ENCODE assay signal across 10 cellular contexts in genomic region chr3:138862531-138862923, GRCh38. TPM values are rescaled to one million over a fixed set of nuclear protein-coding genes. Genes with fewer than 3 reads are reported as not detected.
DNase-seq lines count a peak whose midpoint lies in the region; ATAC-seq, FAIRE-seq and TF ChIP-seq lines count a peak whose summit lies in the region.
"Had no signal": no experiment of that assay in that cellular context is flagged by ENCODE, and none has a peak within 500 bp of the region (broad histone marks: within the 10 kb centered on the region; RNA-seq: fewer than 3 reads in every experiment).

No MANE protein-coding gene starts in this region.

- TF ChIP-seq RAD21 in HepG2 (CRISPR knock-in tag; IDR thresholded peaks at IDR 0.05), result no peak

- H3K9me3 ChIP-seq in HepG2 (ENCODE audit: low read length), result no peaks in the 10 kb centered on the region
- no peaks in the 10 kb centered on the region for H3K9me3 ChIP-seq in upper lobe of left lung
- no peaks in the 10 kb centered on the region for H3K9me3 ChIP-seq in aorta (ENCODE audit: control insufficient read depth, low read length)

- peak overlapping the region; percentile 89 for H3K27ac Mint-ChIP-seq in MCF 10A (ENCODE audit: low read depth, unreplicated experiment)

- no peaks in the 10 kb centered on the region for H3K9me3 Mint-ChIP-seq in MCF 10A (ENCODE audit: unreplicated experiment)

- in situ Hi-C loops in HepG2 (cut with HindIII; ENCODE audit: extremely low pct_ligation_motif_present, low pct_unique_long_range_greater_than_20kb), result no loop called here

- CTCF ChIA-PET in MCF 10A (lab: Yijun Ruan, JAX) (interaction anchor here (0.7 to 2.2 kb wide), 7 partner anchors 8 to 307 kb away, joined by 3 to 9 read pairs (median 4); no protein-coding TSS in a partner anchor), HepG2 (lab: Yijun Ruan, JAX; ENCODE audit: low intra/inter-chr PET ratio, low total read pairs) (interaction anchor here (0.8 kb wide), 1 partner anchor 28 kb away, joined by 3 read pairs; the partner anchor contains the start of gene PIK3CB)

- DNase-seq in NCI-H2196 (lab: John Stamatoyannopoulos, UW; ENCODE audit: unreplicated experiment) (peak; percentile 34), NCI-H2196 treated with DMSO at 0.1 percent for 48 hours (lab: John Stamatoyannopoulos, UW; ENCODE audit: unreplicated experiment) (no peak), MCF 10A (ENCODE audit: unreplicated experiment) (peak; percentile 43), HepG2 (ENCODE audit: low spot score) (no peak), upper lobe of left lung (peak in 1 of 2 donors; percentile 32), AG08395 (ENCODE audit: low spot score) (no peak), aorta (no peak)
- DNase-seq: activated CD8-positive, alpha-beta memory T cell treated with anti-CD3 and anti-CD28 coated beads, Interleukin-2, amount 50 U/mL, for 48 hours had no signal

- H3K36me3 ChIP-seq in HepG2 (replicated peaks in 1 of 2; ENCODE audit: control insufficient read depth in 1 of 2, insufficient read depth in 2 of 2, low read length in 2 of 2) (no peaks in the 10 kb centered on the region), upper lobe of left lung (no peaks in the 10 kb centered on the region), aorta (ENCODE audit: control insufficient read depth in 1 of 2, insufficient read depth in 2 of 2, low read length in 1 of 2) (no peaks in the 10 kb centered on the region)

- WGBS in HepG2 (ENCODE audit: low lambda C conversion rate), result 28% methylated on average over 4 of the region's 4 CpGs
- WGBS in upper lobe of left lung, 2 donors, result 35 to 46% methylated on average over 4 of the region's 4 CpGs
- WGBS in aorta, 2 donors, result 77 to 83% methylated on average over 4 of the region's 4 CpGs

- H3K4me3 Mint-ChIP-seq in MCF 10A (ENCODE audit: unreplicated experiment), result peak overlapping the region; percentile 46

- H4K20me1 ChIP-seq in HepG2 (ENCODE audit: insufficient read depth, low read length), result no peaks in the 10 kb centered on the region

- TF ChIP-seq EP300 in HepG2 (IDR thresholded peaks at IDR 0.05; ENCODE audit: low read depth in 2 of 2, low read length in 2 of 2) (no peak), HepG2 (CRISPR knock-in tag; IDR thresholded peaks at IDR 0.05; ENCODE audit: borderline replicate concordance) (no peak), upper lobe of left lung (IDR thresholded peaks at IDR 0.05) (no peak)

- POLR2A ChIA-PET in MCF 10A (lab: Yijun Ruan, JAX), result interaction anchor here (0.7 to 2.6 kb wide), 10 partner anchors 9 to 253 kb away, joined by 3 to 24 read pairs (median 5); partner anchors contain the start of gene PIK3CB
- POLR2A ChIA-PET in HepG2 (lab: Yijun Ruan, JAX), result interaction anchor here (0.8 to 5.8 kb wide), 22 partner anchors 9 to 383 kb away, joined by 3 to 82 read pairs (median 6); partner anchors contain the start of gene PIK3CB

- H2AFZ ChIP-seq in HepG2 (ENCODE audit: low read length), result no peak overlapping the region

- no peaks in the 10 kb centered on the region for H3K79me2 ChIP-seq in HepG2 (ENCODE audit: insufficient read depth, low read length)

- H3K36me3 Mint-ChIP-seq in MCF 10A (ENCODE audit: insufficient read depth, unreplicated experiment), result no peaks in the 10 kb centered on the region

- BruUV-seq in MCF 10A (replicated peaks; lab: Mats Ljungman, UMichigan), result no TSS peak
- TSS peak; percentile 95 for BruUV-seq in HepG2 (replicated peaks; lab: Mats Ljungman, UMichigan)

- peak overlapping the region in 2 of 3 experiments; percentile 11 to 45; a peak in 3 of 6 replicates for H3K4me3 ChIP-seq in HepG2 (replicated peaks in 1 of 3; ENCODE audit: insufficient read depth in 1 of 3, low read depth in 2 of 3, low read length in 3 of 3)
- H3K4me3 ChIP-seq in upper lobe of left lung, result peak overlapping the region in 1 of 4 donors; percentile 1
- H3K4me3 ChIP-seq in aorta (ENCODE audit: low read length in 2 of 2), result no peak overlapping the region

- H3K9ac ChIP-seq in HepG2 (ENCODE audit: insufficient read depth, low read depth, low read length), result peak overlapping the region; percentile 62
- H3K9ac ChIP-seq: KMS-11 had no signal

- TF ChIP-seq CTCF in MCF 10A (IDR thresholded peaks at IDR 0.05; ENCODE audit: unreplicated experiment), result no peak
- TF ChIP-seq CTCF in HepG2 (CRISPR knock-in tag; IDR thresholded peaks at IDR 0.05), result no peak
- TF ChIP-seq CTCF in upper lobe of left lung (IDR thresholded peaks at IDR 0.05), result no peak

- ATAC-seq in HepG2 (peak; percentile 8), upper lobe of left lung (ENCODE audit: low FRiP score in 2 of 2) (peak in 1 of 2 donors; percentile 83), HG02840 (IDR thresholded peaks at IDR 0.05; ENCODE audit: low FRiP score, unreplicated experiment) (no peak), aorta (ENCODE audit: low FRiP score) (no peak)

- no peaks in the 10 kb centered on the region for H3K27me3 Mint-ChIP-seq in MCF 10A (ENCODE audit: insufficient read depth, unreplicated experiment)

- intact Hi-C loops in MCF 10A (cut with micrococcal nuclease), result no loop called here
- intact Hi-C loops in HepG2 (cut with micrococcal nuclease; ENCODE audit: unreplicated experiment), result loop anchor here (2.0 kb wide), 1 partner anchor 52 kb away; no protein-coding TSS in a partner anchor
- intact Hi-C loops in aorta (cut with DNase I), result no loop called here

- H3K27ac ChIP-seq in HepG2 (ENCODE audit: extremely low read length, insufficient read depth, low read length), result peak overlapping the region; percentile 93
- peak overlapping the region; percentile 17 to 65 (median 32) for H3K27ac ChIP-seq in upper lobe of left lung
- no peak overlapping the region for H3K27ac ChIP-seq in aorta (ENCODE audit: low read depth in 1 of 2, low read length in 2 of 2)
- H3K27ac ChIP-seq: KMS-11 had no signal

- H3K4me2 ChIP-seq in HepG2 (ENCODE audit: low read depth, low read length), result peak overlapping the region; percentile 89
- H3K4me2 ChIP-seq: KMS-11 had no signal

- peaks cover 79% of the 10 kb centered on the region for H3K4me1 ChIP-seq in HepG2 (ENCODE audit: insufficient read depth, low read length)
- H3K4me1 ChIP-seq in upper lobe of left lung, result peaks cover 10 to 15% (median 11%) of the 10 kb centered on the region in 4 donors
- H3K4me1 ChIP-seq in aorta (ENCODE audit: control insufficient read depth in 1 of 2, insufficient read depth in 2 of 2, low read length in 2 of 2), result no peaks in the 10 kb centered on the region

- H3K4me1 Mint-ChIP-seq in MCF 10A (ENCODE audit: insufficient read depth, unreplicated experiment), result peaks cover 20% of the 10 kb centered on the region

- no peak for FAIRE-seq in HepG2 (lab: Jason Lieb, UNC)

- TF ChIP-seq POLR2A in HepG2 (IDR thresholded peaks at IDR 0.05; ENCODE audit: insufficient read depth in 1 of 2, low read depth in 2 of 2, low read length in 2 of 2), result no peak
- no peak for TF ChIP-seq POLR2A in upper lobe of left lung (IDR thresholded peaks at IDR 0.05)

- H3K27me3 ChIP-seq in HepG2 (ENCODE audit: control insufficient read depth in 1 of 2, insufficient read depth in 2 of 2, low read length in 2 of 2) (no peaks in the 10 kb centered on the region), upper lobe of left lung (no peaks in the 10 kb centered on the region), aorta (ENCODE audit: control insufficient read depth in 1 of 2, insufficient read depth in 2 of 2, low read length in 1 of 2) (no peaks in the 10 kb centered on the region)

TF ChIP-seq in HepG2, 621 proteins besides CTCF, POLR2A, EP300 and RAD21 (continues in another document):
- TF ChIP-seq ZBTB21 (CRISPR knock-in tag; IDR thresholded peaks at IDR 0.05) (no peak), ZNF547 (CRISPR knock-in tag; IDR thresholded peaks at IDR 0.05) (peak; percentile 7; the same call in 1 of the 2 replicates), ZC3H4 (CRISPR knock-in tag; IDR thresholded peaks at IDR 0.05; ENCODE audit: borderline replicate concordance) (0 out of 2 replicates have a peak, but pooled peaks have one; percentile 27), MXI1 (IDR thresholded peaks at IDR 0.05; ENCODE audit: borderline replicate concordance, low read depth, low read length) (no peak), STAG1 (CRISPR knock-in tag; IDR thresholded peaks at IDR 0.05) (no peak), ZFP62 (CRISPR knock-in tag; IDR thresholded peaks at IDR 0.05) (no peak), ZNF691 (CRISPR knock-in tag; IDR thresholded peaks at IDR 0.05; ENCODE audit: borderline replicate concordance, low read depth) (no peak), SMAD9 (CRISPR knock-in tag; IDR thresholded peaks at IDR 0.05) (no peak)

RNA-seq across cellular contexts. Expression of gene PIK3CB, which starts 27.8 kb away (rescaled TPM):
- total RNA-seq in MCF 10A (2022) (21.0 and 21.1 TPM in 2 replicates), HepG2 (2016; rRNA removed; fragmentation: Illumina TruSeq; extraction: Trizol) (6.6 and 18.6 TPM in 2 replicates), upper lobe of left lung (10 to 100 TPM; 26.1 to 77.2 (median 40.6) TPM), aorta (10 to 100 TPM; 27.2 to 29.8 TPM)
- total RNA-seq in HepG2 (2016; cell fraction: cytosol; rRNA removed; fragmentation: Illumina TruSeq; extraction: Trizol; ENCODE audit: low read depth), result 6.5 and 9.2 TPM in 2 replicates
- total RNA-seq in HepG2 (2016; cell fraction: insoluble cytoplasmic fraction; rRNA removed; fragmentation: Illumina TruSeq; extraction: Trizol), result 6.4 and 18.1 TPM in 2 replicates
- 13.7 and 13.9 TPM in 2 replicates for total RNA-seq in HepG2 (2016; cell fraction: membrane; rRNA removed; fragmentation: Illumina TruSeq; extraction: Trizol)
- total RNA-seq in HepG2 (2016; cell fraction: nucleus; rRNA removed; fragmentation: Illumina TruSeq; extraction: Trizol), result 12.3 and 14.6 TPM in 2 replicates
- polyA plus RNA-seq in HepG2 (2011; rRNA removed) (18.7 and 23.8 TPM in 2 replicates), aorta (10 to 100 TPM in 1 of 2 donors, 1 to 10 TPM in 1; 8.0 to 11.3 TPM)
- 10.9 and 18.4 TPM in 2 replicates for polyA plus RNA-seq in HepG2 (2011; cell fraction: cytosol; rRNA removed)
- 13.0 and 17.3 TPM in 2 replicates for polyA plus RNA-seq in HepG2 (2011; cell fraction: nucleus; rRNA removed)
- polyA plus RNA-seq in HepG2 (2012), result 47.5 and 53.4 TPM in 2 replicates
- polyA plus RNA-seq in HepG2 (2016; cell fraction: cytosol; fragmentation: Illumina TruSeq; extraction: Trizol; ENCODE audit: low read depth), result 2.2 and 2.4 TPM in 2 replicates
- 23.5 TPM in 2 replicates for polyA plus RNA-seq in HepG2 (2016; cell fraction: insoluble cytoplasmic fraction; fragmentation: Illumina TruSeq; extraction: Trizol; ENCODE audit: low read depth)
- 7.7 and 9.3 TPM in 2 replicates for polyA plus RNA-seq in HepG2 (2016; cell fraction: membrane; fragmentation: Illumina TruSeq; extraction: Trizol; ENCODE audit: low read depth)
- 13.6 and 13.7 TPM in 2 replicates for polyA plus RNA-seq in HepG2 (2016; cell fraction: nucleus; fragmentation: Illumina TruSeq; extraction: Trizol; ENCODE audit: insufficient read depth, low read depth)
- 9.4 and 18.8 TPM in 2 replicates for polyA minus RNA-seq in HepG2 (2011; rRNA and poly(A)+ RNA removed; ENCODE audit: low replicate concordance)
- polyA minus RNA-seq in HepG2 (2011; cell fraction: cytosol; rRNA and poly(A)+ RNA removed), result 29.0 and 40.8 TPM in 2 replicates
- 74.0 and 78.9 TPM in 2 replicates for polyA minus RNA-seq in HepG2 (2011; cell fraction: nucleus; rRNA and poly(A)+ RNA removed)

Comparison
In these comparisons a context has a peak if more than half of its experiments do, and no peak if none do; other contexts are left out.
1. DNase-seq: peak in NCI-H2196 (single experiment) and MCF 10A (single experiment); none in NCI-H2196 treated with DMSO at 0.1 percent for 48 hours (single experiment), HepG2 (single experiment), AG08395 (single experiment) and aorta (0 of 2).
2. H3K27ac ChIP-seq: peak in HepG2 (single experiment) and upper lobe of left lung (4 of 4); none in aorta (0 of 2).
3. H3K4me3 ChIP-seq: peak in HepG2 (2 of 3); none in aorta (0 of 2).